In genomic region chr14:23469127-23469905, GRCh38 we compare ENCODE assay signal across 8 cellular contexts. TPM values are rescaled to one million over a fixed set of nuclear protein-coding genes. Genes with fewer than 3 reads are reported as not detected.
A peak's percentile ranks its signal among the peaks of the same experiment; 100 is the strongest.
DNase-seq lines count a peak whose midpoint lies in the region; ATAC-seq, FAIRE-seq and TF ChIP-seq lines count a peak whose summit lies in the region.

Gene NGDN (plus strand): TSS chr14:23469703. CDS start chr14:23469716, 13 bp downstream.

- H3K36me3 ChIP-seq in heart right ventricle (peaks cover 0 to 38% (median 24%) of the 10 kb centered on the region in 9 donors), upper lobe of right lung (peaks cover 38% of the 10 kb centered on the region)

- H3K4me3 Mint-ChIP-seq in T-cell: no peak within 1 kb of the TSS

- DNase-seq in GM12892 (ENCODE audit: insufficient read length) (peak; percentile 77), NCI-H1436 treated with DMSO at 0.1 percent for 48 hours (lab: John Stamatoyannopoulos, UW) (peak; percentile 99), T-cell (peak; percentile 84 to 97 (median 92)), amniotic epithelial cell (ENCODE audit: low read depth) (peak; percentile 100), heart right ventricle (peak; percentile 92 to 98), posterior cingulate gyrus (peak; percentile 94 to 99 (median 98)), upper lobe of right lung (peak; percentile 93)

- no peak within 1 kb of the TSS for H3K27ac Mint-ChIP-seq in T-cell

- peak; percentile 79 for TF ChIP-seq POLR2A in GM12892 (IDR thresholded peaks at IDR 0.05; ENCODE audit: low read depth, low read length)

- WGBS in heart right ventricle, 2 donors: 1% methylated on average over 41 of the region's 41 CpGs

- no peaks in the 10 kb centered on the region for H3K9me3 ChIP-seq in heart right ventricle
- H3K9me3 ChIP-seq in upper lobe of right lung: no peaks in the 10 kb centered on the region

- intact Hi-C loops in heart right ventricle (cut with DNase I) (loop anchor here in 8 of 10 donors (1.0 to 10.0 kb wide), 6 partner anchors 85 to 162 kb away; partner anchors contain the start of genes PABPN1 (in 7 of the 8) and BCL2L2 (in 1 of the 8)), posterior cingulate gyrus (cut with DNase I) (loop anchor here (2.0 to 5.0 kb wide), 3 partner anchors 87 to 141 kb away; partner anchors contain the start of gene SLC22A17), upper lobe of right lung (cut with DNase I) (no loop called here)

- POLR2A ChIA-PET in T-cell (lab: Charles Lee): interaction anchor here in 1 of 2 donors (0.6 kb wide), 2 partner anchors 83 to 147 kb away, joined by 3 to 4 read pairs; no protein-coding TSS in a partner anchor

- FAIRE-seq in GM12892 (lab: Jason Lieb, UNC): peak; percentile 96

- no peaks in the 10 kb centered on the region for H3K27me3 Mint-ChIP-seq in T-cell

- H3K4me1 ChIP-seq in heart right ventricle (peaks cover 0 to 15% (median 10%) of the 10 kb centered on the region in 9 donors), upper lobe of right lung (peaks cover 8% of the 10 kb centered on the region)

- ATAC-seq in HG02852 (IDR thresholded peaks at IDR 0.05; ENCODE audit: unreplicated experiment): peak; percentile 95
- peak; percentile 90 to 96 (median 92) for ATAC-seq in T-cell (replicated peaks in 1 of 4)
- peak; percentile 94 to 98 (median 97) for ATAC-seq in heart right ventricle
- peak; percentile 97 for ATAC-seq in upper lobe of right lung

- H3K9me3 Mint-ChIP-seq in T-cell: no peaks in the 10 kb centered on the region

- H3K27me3 ChIP-seq in heart right ventricle (no peaks in the 10 kb centered on the region), upper lobe of right lung (no peaks in the 10 kb centered on the region)

- H3K4me3 ChIP-seq in heart right ventricle (peak within 1 kb of the TSS; percentile 64 to 93 (median 82)), upper lobe of right lung (peak within 1 kb of the TSS; percentile 83)

- TF ChIP-seq CTCF in heart right ventricle (IDR thresholded peaks at IDR 0.05): peak; percentile 77 to 92 (median 85)
- TF ChIP-seq CTCF in upper lobe of right lung (IDR thresholded peaks at IDR 0.05): peak; percentile 80

- H3K4me1 Mint-ChIP-seq in T-cell: peaks cover 6 to 11% (median 11%) of the 10 kb centered on the region in 3 donors

- H3K27ac ChIP-seq in heart right ventricle (peak within 1 kb of the TSS; percentile 63 to 92 (median 81)), upper lobe of right lung (peak within 1 kb of the TSS; percentile 92)

- H3K36me3 Mint-ChIP-seq in T-cell: peaks cover 14% of the 10 kb centered on the region

- CTCF ChIA-PET in T-cell (lab: Charles Lee): interaction anchor here in 1 of 2 donors (1.0 to 2.6 kb wide), 4 partner anchors 9 to 645 kb away, joined by 3 to 11 read pairs (median 4); partner anchors contain the start of genes DCAF11 and NRL

RNA-seq across cellular contexts. Expression of gene NGDN, which starts in this region (rescaled TPM):
- 48.5 TPM for polyA plus RNA-seq in GM12892 (2012; ENCODE audit: missing spikeins)
- total RNA-seq in T-cell (100 to 1,000 TPM in 2 of 5 donors, 10 to 100 TPM in 3; 56.5 to 121 (median 63.7) TPM), heart right ventricle (10 to 100 TPM; 14.4 to 20.9 (median 17.2) TPM), upper lobe of right lung (32.3 TPM)
- 10 to 100 TPM; 22.2 to 40.5 TPM for polyA plus RNA-seq in heart right ventricle

Comparison
In these comparisons a context has a peak if more than half of its experiments do, and no peak if none do; other contexts are left out.
1. Peak in every context shown above with its lines: DNase-seq, ATAC-seq, H3K4me3 ChIP-seq and H3K27ac ChIP-seq.